ENCODE assay signal across 14 cellular contexts in genomic region chr17:9256944-9257629, GRCh38.
DNase-seq lines count a peak whose midpoint lies in the region; ATAC-seq and TF ChIP-seq lines count a peak whose summit lies in the region.
"Had no signal": no experiment of that assay in that cellular context is flagged by ENCODE, and none has a peak within 500 bp of the region (broad histone marks: within the 10 kb centered on the region; RNA-seq: fewer than 3 reads in every experiment).

No MANE protein-coding gene starts in this region.

- H3K27ac Mint-ChIP-seq in memory B cell (peak overlapping the region; percentile 53), Calu3 (ENCODE audit: unreplicated experiment) (no peak overlapping the region)
- H3K27ac Mint-ChIP-seq: activated CD8-positive, alpha-beta memory T cell treated with anti-CD3 and anti-CD28 coated beads, Interleukin-2, amount 10 ng/mL, durations not matched to agents 7 days and 5 days; activated naive CD4-positive, alpha-beta T cell treated with anti-CD3 and anti-CD28 coated beads, Interleukin-2, amount 10 ng/mL, durations not matched to agents 7 days and 5 days had no signal

- H3K4me3 ChIP-seq in SJSA1: no peak overlapping the region

- TF ChIP-seq CTCF in Calu3 (IDR thresholded peaks at IDR 0.05; ENCODE audit: unreplicated experiment): no peak

- no peaks in the 10 kb centered on the region for H3K9me3 Mint-ChIP-seq in memory B cell
- no peaks in the 10 kb centered on the region for H3K9me3 Mint-ChIP-seq in Calu3 (ENCODE audit: low read depth, unreplicated experiment)
- H3K9me3 Mint-ChIP-seq: activated naive CD4-positive, alpha-beta T cell treated with anti-CD3 and anti-CD28 coated beads, Interleukin-2, amount 10 ng/mL, durations not matched to agents 7 days and 5 days had no signal

- H3K27me3 Mint-ChIP-seq in memory B cell: no peaks in the 10 kb centered on the region
- no peaks in the 10 kb centered on the region for H3K27me3 Mint-ChIP-seq in Calu3 (ENCODE audit: unreplicated experiment)
- H3K27me3 Mint-ChIP-seq: activated CD8-positive, alpha-beta memory T cell treated with anti-CD3 and anti-CD28 coated beads, Interleukin-2, amount 10 ng/mL, durations not matched to agents 7 days and 5 days; activated naive CD4-positive, alpha-beta T cell treated with anti-CD3 and anti-CD28 coated beads, Interleukin-2, amount 10 ng/mL, durations not matched to agents 7 days and 5 days had no signal

- H3K4me1 ChIP-seq in SJSA1 (replicated peaks): peaks cover 41% of the 10 kb centered on the region
- H3K4me1 ChIP-seq: BE2C had no signal

- BruUV-seq in Calu3 (replicated peaks; lab: Mats Ljungman, UMichigan): no TSS peak

- peaks cover 18% of the 10 kb centered on the region for H3K36me3 Mint-ChIP-seq in memory B cell
- no peaks in the 10 kb centered on the region for H3K36me3 Mint-ChIP-seq in Calu3 (ENCODE audit: insufficient read depth, unreplicated experiment)
- H3K36me3 Mint-ChIP-seq: activated CD8-positive, alpha-beta memory T cell treated with anti-CD3 and anti-CD28 coated beads, Interleukin-2, amount 10 ng/mL, durations not matched to agents 7 days and 5 days had no signal

- peak overlapping the region; percentile 40 for H3K27ac ChIP-seq in SJSA1

- peaks cover 12% of the 10 kb centered on the region for H3K4me1 Mint-ChIP-seq in memory B cell
- H3K4me1 Mint-ChIP-seq in Calu3 (ENCODE audit: low read depth, unreplicated experiment): no peaks in the 10 kb centered on the region

- DNase-seq in AG08395 (ENCODE audit: low spot score) (peak; percentile 67), ELR (ENCODE audit: low read depth) (peak; percentile 6), SJSA1 (ENCODE audit: low read depth in 1 of 2, low spot score in 2 of 2) (peak in 1 of 2 experiments; percentile 76), memory B cell (ENCODE audit: low spot score in 2 of 2) (no peak), HUDEP-2 (lab: John Stamatoyannopoulos, UW; ENCODE audit: unreplicated experiment in 76 of 76) (no peak), Calu3 (no peak)
- DNase-seq: activated CD8-positive, alpha-beta memory T cell treated with anti-CD3 and anti-CD28 coated beads, Interleukin-2, amount 10 ng/mL, durations not matched to agents 7 days and 5 days; activated naive CD4-positive, alpha-beta T cell treated with anti-CD3 and anti-CD28 coated beads, Interleukin-2, amount 10 ng/mL, durations not matched to agents 7 days and 5 days; BE2C; NCI-H1092; NCI-H524 treated with DMSO at 0.1 percent for 48 hours; stimulated activated CD4-positive, alpha-beta T cell treated with anti-CD3 and anti-CD28 coated beads, Interleukin-15, amount 100 ng/mL, for 24 hours had no signal

- CTCF ChIA-PET in Calu3 (lab: Charles Lee): no interaction called here

- intact Hi-C loops in Calu3 (cut with micrococcal nuclease; ENCODE audit: unreplicated experiment): no loop called here

- ATAC-seq in memory B cell (ENCODE audit: low read depth) (no peak), HG03045 (IDR thresholded peaks at IDR 0.05; ENCODE audit: unreplicated experiment) (no peak), GM18870 (IDR thresholded peaks at IDR 0.05; ENCODE audit: unreplicated experiment) (no peak)
- ATAC-seq: activated CD8-positive, alpha-beta memory T cell treated with anti-CD3 and anti-CD28 coated beads, Interleukin-2, amount 10 ng/mL, durations not matched to agents 7 days and 5 days had no signal

- H3K4me3 Mint-ChIP-seq in memory B cell (no peak overlapping the region), Calu3 (ENCODE audit: low read depth, unreplicated experiment) (no peak overlapping the region)
- H3K4me3 Mint-ChIP-seq: activated CD8-positive, alpha-beta memory T cell treated with anti-CD3 and anti-CD28 coated beads, Interleukin-2, amount 10 ng/mL, durations not matched to agents 7 days and 5 days; activated naive CD4-positive, alpha-beta T cell treated with anti-CD3 and anti-CD28 coated beads, Interleukin-2, amount 10 ng/mL, durations not matched to agents 7 days and 5 days had no signal

- no peaks in the 10 kb centered on the region for H3K9me3 ChIP-seq in SJSA1 (replicated peaks)
- H3K9me3 ChIP-seq: BE2C had no signal

- H3K27me3 ChIP-seq in SJSA1 (replicated peaks): no peaks in the 10 kb centered on the region
- H3K27me3 ChIP-seq: BE2C had no signal

- no peaks in the 10 kb centered on the region for H3K36me3 ChIP-seq in SJSA1
- H3K36me3 ChIP-seq: BE2C had no signal

Comparison
In these comparisons a context has a peak if more than half of its experiments do, and no peak if none do; other contexts are left out.
1. DNase-seq: peak in AG08395 (single experiment) and ELR (single experiment); none in memory B cell (0 of 2), HUDEP-2 (0 of 76) and Calu3 (single experiment).